ENCODE assay signal across 14 cellular contexts in the genomic region with DNA sequence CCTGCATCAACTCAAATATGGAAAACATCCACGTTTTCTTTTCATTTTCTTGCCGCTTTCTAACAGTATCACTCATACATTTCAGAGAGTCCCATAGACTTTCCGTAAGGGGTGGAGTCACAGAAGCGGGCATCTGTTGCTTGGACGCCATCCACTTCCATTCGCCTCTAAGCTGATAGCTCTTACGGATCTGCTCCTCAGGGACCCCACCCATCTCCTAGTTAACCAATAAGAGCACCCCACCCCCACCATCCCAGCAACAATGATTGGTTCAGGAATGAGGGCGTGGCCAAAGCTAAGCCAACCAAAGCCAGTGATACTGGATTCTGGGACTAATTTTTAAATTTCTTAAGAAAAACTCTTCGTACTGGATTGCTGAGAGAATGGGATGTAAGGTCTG. TPM values are rescaled to one million over a fixed set of nuclear protein-coding genes. Genes with fewer than 3 reads are reported as not detected.
A peak's percentile ranks its signal among the peaks of the same experiment; 100 is the strongest.
DNase-seq lines count a peak whose midpoint lies in the region; ATAC-seq and TF ChIP-seq lines count a peak whose summit lies in the region.
"Had no signal": no experiment of that assay in that cellular context is flagged by ENCODE, and none has a peak within 500 bp of the region (broad histone marks: within the 10 kb centered on the region; RNA-seq: fewer than 3 reads in every experiment).

No MANE protein-coding gene starts in this region.

- TF ChIP-seq CTCF in GM13976 (IDR thresholded peaks at IDR 0.05; ENCODE audit: borderline replicate concordance, control extremely low read depth, extremely low read depth, insufficient read depth, missing control alignments) = no peak

- DNase-seq in DMS 273 (lab: John Stamatoyannopoulos, UW; ENCODE audit: unreplicated experiment) = peak; percentile 66
- peak; percentile 91 for DNase-seq in M059J (ENCODE audit: low read depth)
- DNase-seq in SW480 (ENCODE audit: low spot score) = peak; percentile 63
- peak; percentile 32 for DNase-seq in mesendoderm
- DNase-seq in GM13976 (ENCODE audit: low spot score) = no peak
- DNase-seq in superior temporal gyrus (ENCODE audit: extremely low spot score) = no peak
- DNase-seq in activated naive CD4-positive, alpha-beta T cell treated with anti-CD3 and anti-CD28 coated beads, Interleukin-2, amount 50 U/mL, for 72 hours (ENCODE audit: low spot score in 2 of 2) = no peak
- DNase-seq: activated CD8-positive, alpha-beta T cell treated with anti-CD3 and anti-CD28 coated beads, Interleukin-2, amount 10 ng/mL, durations not matched to agents 7 days and 5 days; aorta; heart right ventricle; sigmoid colon; stimulated activated CD4-positive, alpha-beta T cell treated with anti-CD3 and anti-CD28 coated beads, Interleukin-4, amount 100 ng/mL, for 24 hours had no signal

- H3K27ac Mint-ChIP-seq in activated naive CD4-positive, alpha-beta T cell treated with anti-CD3 and anti-CD28 coated beads, Interleukin-2, amount 50 U/mL, for 72 hours = no peak overlapping the region
- H3K27ac Mint-ChIP-seq: activated CD8-positive, alpha-beta T cell treated with anti-CD3 and anti-CD28 coated beads, Interleukin-2, amount 10 ng/mL, durations not matched to agents 7 days and 5 days; CD14-positive monocyte; type B pancreatic cell had no signal

- in situ Hi-C loops in GM13976 (cut with MboI; ENCODE audit: low sequenced_read_pairs, unreplicated experiment) = loop anchor here (25.0 kb wide), 1 partner anchor 635 kb away; no protein-coding TSS in a partner anchor

- no CpG with 5 or more reads among the region's 9 CpGs for WGBS in mesendoderm (ENCODE audit: extremely low coverage, insufficient coverage, low lambda C conversion rate)

- no peak overlapping the region for H3K4me2 ChIP-seq in mesendoderm (ENCODE audit: low read length)

- no peaks in the 10 kb centered on the region for H3K79me1 ChIP-seq in mesendoderm (ENCODE audit: low read length)

- H4K8ac ChIP-seq in mesendoderm (ENCODE audit: low read depth, low read length) = no peak overlapping the region

- no peaks in the 10 kb centered on the region for H3K27me3 ChIP-seq in mesendoderm (ENCODE audit: insufficient read depth, low read length, poor library complexity)
- H3K27me3 ChIP-seq: sigmoid colon had no signal

- no peaks in the 10 kb centered on the region for H3K79me2 ChIP-seq in mesendoderm (ENCODE audit: control insufficient read depth, insufficient read depth, low read length)

- H3K9me3 Mint-ChIP-seq in activated naive CD4-positive, alpha-beta T cell treated with anti-CD3 and anti-CD28 coated beads, Interleukin-2, amount 50 U/mL, for 72 hours = no peaks in the 10 kb centered on the region

- H3K27ac ChIP-seq in mesendoderm (ENCODE audit: low read depth, low read length) = no peak overlapping the region
- H3K27ac ChIP-seq: heart right ventricle, sigmoid colon had no signal

- no peak overlapping the region for H4K5ac ChIP-seq in mesendoderm (ENCODE audit: low read length)

- no peak overlapping the region for H3K23ac ChIP-seq in mesendoderm (ENCODE audit: low read length)

- H2BK5ac ChIP-seq in mesendoderm (ENCODE audit: low read length) = no peak overlapping the region

- H3K4me3 ChIP-seq in mesendoderm (ENCODE audit: low read length) = no peak overlapping the region
- H3K4me3 ChIP-seq: heart right ventricle, sigmoid colon had no signal

- no peaks in the 10 kb centered on the region for H3K4me1 ChIP-seq in mesendoderm (ENCODE audit: control insufficient read depth, low read depth, low read length)
- H3K4me1 ChIP-seq: sigmoid colon had no signal

- H3K36me3 ChIP-seq in mesendoderm (ENCODE audit: control insufficient read depth, insufficient read depth, low read length) = no peaks in the 10 kb centered on the region
- H3K36me3 ChIP-seq: heart right ventricle, sigmoid colon had no signal

- ATAC-seq in activated naive CD4-positive, alpha-beta T cell treated with anti-CD3 and anti-CD28 coated beads, Interleukin-2, amount 50 U/mL, for 72 hours = no peak

- no peak overlapping the region for H2AK5ac ChIP-seq in mesendoderm (ENCODE audit: low read length)

- no peak overlapping the region for H3K9ac ChIP-seq in mesendoderm (ENCODE audit: low read length)

- no peak overlapping the region for H3K56ac ChIP-seq in mesendoderm (ENCODE audit: low read length)

- no peak overlapping the region for H2BK120ac ChIP-seq in mesendoderm (ENCODE audit: low read depth, low read length)

- no peak overlapping the region for H3K18ac ChIP-seq in mesendoderm (ENCODE audit: low read length)

- no peak overlapping the region for H2BK15ac ChIP-seq in mesendoderm (replicated peaks; ENCODE audit: low read depth)

- H3K36me3 Mint-ChIP-seq in activated naive CD4-positive, alpha-beta T cell treated with anti-CD3 and anti-CD28 coated beads, Interleukin-2, amount 50 U/mL, for 72 hours = no peaks in the 10 kb centered on the region
- H3K36me3 Mint-ChIP-seq: CD14-positive monocyte, type B pancreatic cell had no signal

- H3K4ac ChIP-seq in mesendoderm (ENCODE audit: low read depth, low read length) = no peak overlapping the region

RNA-seq across cellular contexts. Expression of a gene that starts 42.4 kb away (rescaled TPM):
- total RNA-seq in M059J (2014; rRNA removed; shearing (Covaris generic)) = 27.6 and 28.5 TPM in 2 replicates
- 5.1 TPM for polyA plus RNA-seq in mesendoderm (2013, experiment 1 of 2)
- 5.4 TPM for polyA plus RNA-seq in mesendoderm (2013, experiment 2 of 2)
- under 1 TPM in 1 of 2 donors, not detected in 1; 0.06 TPM for total RNA-seq in activated naive CD4-positive, alpha-beta T cell treated with anti-CD3 and anti-CD28 coated beads, Interleukin-2, amount 50 U/mL, for 72 hours
- total RNA-seq: activated CD8-positive, alpha-beta T cell treated with anti-CD3 and anti-CD28 coated beads, Interleukin-2, amount 10 ng/mL, durations not matched to agents 7 days and 5 days had no signal
- polyA plus RNA-seq: CD14-positive monocyte had no signal

Comparison
In these comparisons a context has a peak if more than half of its experiments do, and no peak if none do; other contexts are left out.
1. DNase-seq: peak in DMS 273 (single experiment), M059J (single experiment), SW480 (single experiment) and mesendoderm (single experiment); none in GM13976 (single experiment), superior temporal gyrus (single experiment) and activated naive CD4-positive, alpha-beta T cell treated with anti-CD3 and anti-CD28 coated beads, Interleukin-2, amount 50 U/mL, for 72 hours (0 of 2).
2. RNA of a gene that starts 42.4 kb away (total RNA-seq): 27.6 to 28.5 TPM in M059J; 0.06 TPM in activated naive CD4-positive, alpha-beta T cell treated with anti-CD3 and anti-CD28 coated beads, Interleukin-2, amount 50 U/mL, for 72 hours; every median in the first group is over 10 times any median in the second.